Comparison of ENCODE assay signal across 2 cellular contexts in the genomic region with DNA sequence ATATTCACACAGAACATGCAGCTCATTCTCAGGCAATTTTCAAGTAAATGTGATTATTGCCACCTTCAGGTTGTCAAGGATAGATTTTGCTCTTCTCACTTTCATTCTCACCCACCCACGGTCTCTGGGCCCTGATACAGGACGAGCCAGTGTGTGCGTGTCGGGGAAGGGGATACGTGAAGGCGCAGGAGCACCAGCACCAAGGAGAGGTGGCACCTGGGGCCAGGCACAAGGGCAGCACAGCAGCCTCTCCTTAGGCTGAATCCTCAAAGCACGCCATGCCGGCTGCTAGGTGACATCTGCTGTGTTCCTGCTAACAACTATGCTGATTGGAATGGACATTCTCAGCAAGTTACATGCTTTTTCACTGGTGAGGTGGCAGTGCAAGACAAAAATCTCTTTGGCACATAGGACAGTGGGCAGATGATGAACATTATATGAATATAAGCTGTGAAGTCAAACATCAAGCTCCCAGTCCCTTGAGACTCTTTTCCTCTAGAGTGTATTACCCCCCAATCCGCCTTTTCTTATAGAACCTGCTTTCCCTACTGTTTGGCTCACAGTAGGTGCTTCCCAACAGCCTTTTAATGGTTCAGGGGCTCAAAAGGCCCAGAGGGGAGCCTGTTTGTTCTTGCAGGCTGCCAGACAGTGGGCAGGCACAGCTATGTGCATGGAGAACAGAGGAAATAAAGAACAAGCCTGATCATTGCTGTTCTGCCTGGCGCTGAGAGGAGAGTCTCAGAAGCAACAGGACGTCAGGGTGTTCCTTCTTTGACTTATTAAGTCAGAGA.
A peak's percentile ranks its signal among the peaks of the same experiment; 100 is the strongest.
TF ChIP-seq lines count a peak whose summit lies in the region.

No MANE protein-coding gene starts in this region.

TF ChIP-seq in GM23338, 12 proteins besides CTCF, POLR2A, EP300 and RAD21:
- TF ChIP-seq, protein P1, sequence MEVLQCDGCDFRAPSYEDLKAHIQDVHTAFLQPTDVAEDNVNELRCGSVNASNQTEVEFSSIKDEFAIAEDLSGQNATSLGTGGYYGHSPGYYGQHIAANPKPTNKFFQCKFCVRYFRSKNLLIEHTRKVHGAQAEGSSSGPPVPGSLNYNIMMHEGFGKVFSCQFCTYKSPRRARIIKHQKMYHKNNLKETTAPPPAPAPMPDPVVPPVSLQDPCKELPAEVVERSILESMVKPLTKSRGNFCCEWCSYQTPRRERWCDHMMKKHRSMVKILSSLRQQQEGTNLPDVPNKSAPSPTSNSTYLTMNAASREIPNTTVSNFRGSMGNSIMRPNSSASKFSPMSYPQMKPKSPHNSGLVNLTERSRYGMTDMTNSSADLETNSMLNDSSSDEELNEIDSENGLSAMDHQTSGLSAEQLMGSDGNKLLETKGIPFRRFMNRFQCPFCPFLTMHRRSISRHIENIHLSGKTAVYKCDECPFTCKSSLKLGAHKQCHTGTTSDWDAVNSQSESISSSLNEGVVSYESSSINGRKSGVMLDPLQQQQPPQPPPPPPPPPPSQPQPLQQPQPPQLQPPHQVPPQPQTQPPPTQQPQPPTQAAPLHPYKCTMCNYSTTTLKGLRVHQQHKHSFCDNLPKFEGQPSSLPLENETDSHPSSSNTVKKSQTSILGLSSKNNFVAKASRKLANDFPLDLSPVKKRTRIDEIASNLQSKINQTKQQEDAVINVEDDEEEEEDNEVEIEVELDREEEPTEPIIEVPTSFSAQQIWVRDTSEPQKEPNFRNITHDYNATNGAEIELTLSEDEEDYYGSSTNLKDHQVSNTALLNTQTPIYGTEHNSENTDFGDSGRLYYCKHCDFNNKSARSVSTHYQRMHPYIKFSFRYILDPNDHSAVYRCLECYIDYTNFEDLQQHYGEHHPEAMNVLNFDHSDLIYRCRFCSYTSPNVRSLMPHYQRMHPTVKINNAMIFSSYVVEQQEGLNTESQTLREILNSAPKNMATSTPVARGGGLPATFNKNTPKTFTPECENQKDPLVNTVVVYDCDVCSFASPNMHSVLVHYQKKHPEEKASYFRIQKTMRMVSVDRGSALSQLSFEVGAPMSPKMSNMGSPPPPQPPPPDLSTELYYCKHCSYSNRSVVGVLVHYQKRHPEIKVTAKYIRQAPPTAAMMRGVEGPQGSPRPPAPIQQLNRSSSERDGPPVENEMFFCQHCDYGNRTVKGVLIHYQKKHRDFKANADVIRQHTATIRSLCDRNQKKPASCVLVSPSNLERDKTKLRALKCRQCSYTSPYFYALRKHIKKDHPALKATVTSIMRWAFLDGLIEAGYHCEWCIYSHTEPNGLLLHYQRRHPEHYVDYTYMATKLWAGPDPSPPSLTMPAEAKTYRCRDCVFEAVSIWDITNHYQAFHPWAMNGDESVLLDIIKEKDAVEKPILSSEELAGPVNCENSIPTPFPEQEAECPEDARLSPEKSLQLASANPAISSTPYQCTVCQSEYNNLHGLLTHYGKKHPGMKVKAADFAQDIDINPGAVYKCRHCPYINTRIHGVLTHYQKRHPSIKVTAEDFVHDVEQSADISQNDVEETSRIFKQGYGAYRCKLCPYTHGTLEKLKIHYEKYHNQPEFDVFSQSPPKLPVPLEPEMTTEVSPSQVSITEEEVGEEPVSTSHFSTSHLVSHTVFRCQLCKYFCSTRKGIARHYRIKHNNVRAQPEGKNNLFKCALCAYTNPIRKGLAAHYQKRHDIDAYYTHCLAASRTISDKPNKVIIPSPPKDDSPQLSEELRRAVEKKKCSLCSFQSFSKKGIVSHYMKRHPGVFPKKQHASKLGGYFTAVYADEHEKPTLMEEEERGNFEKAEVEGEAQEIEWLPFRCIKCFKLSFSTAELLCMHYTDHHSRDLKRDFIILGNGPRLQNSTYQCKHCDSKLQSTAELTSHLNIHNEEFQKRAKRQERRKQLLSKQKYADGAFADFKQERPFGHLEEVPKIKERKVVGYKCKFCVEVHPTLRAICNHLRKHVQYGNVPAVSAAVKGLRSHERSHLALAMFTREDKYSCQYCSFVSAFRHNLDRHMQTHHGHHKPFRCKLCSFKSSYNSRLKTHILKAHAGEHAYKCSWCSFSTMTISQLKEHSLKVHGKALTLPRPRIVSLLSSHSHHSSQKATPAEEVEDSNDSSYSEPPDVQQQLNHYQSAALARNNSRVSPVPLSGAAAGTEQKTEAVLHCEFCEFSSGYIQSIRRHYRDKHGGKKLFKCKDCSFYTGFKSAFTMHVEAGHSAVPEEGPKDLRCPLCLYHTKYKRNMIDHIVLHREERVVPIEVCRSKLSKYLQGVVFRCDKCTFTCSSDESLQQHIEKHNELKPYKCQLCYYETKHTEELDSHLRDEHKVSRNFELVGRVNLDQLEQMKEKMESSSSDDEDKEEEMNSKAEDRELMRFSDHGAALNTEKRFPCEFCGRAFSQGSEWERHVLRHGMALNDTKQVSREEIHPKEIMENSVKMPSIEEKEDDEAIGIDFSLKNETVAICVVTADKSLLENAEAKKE (CRISPR knock-in tag; IDR thresholded peaks at IDR 0.05): peak; percentile 67; the same call in 1 of the 2 replicates
- no peak for TF ChIP-seq EZH2 (IDR thresholded peaks at IDR 0.05; ENCODE audit: low read depth, unreplicated experiment)

TF ChIP-seq in H1, 55 proteins besides CTCF, POLR2A, EP300 and RAD21:
- TF ChIP-seq HDAC2 (IDR thresholded peaks at IDR 0.05; ENCODE audit: borderline replicate concordance in 1 of 2, low read depth in 2 of 2, low read length in 2 of 2) (no peak), BRCA1 (IDR thresholded peaks at IDR 0.05; ENCODE audit: low read depth, low read length) (no peak), TEAD4 (IDR thresholded peaks at IDR 0.05; ENCODE audit: low read depth, low read length) (no peak), YY1 (IDR thresholded peaks at IDR 0.05; ENCODE audit: low read depth, low read length) (no peak), GABPA (IDR thresholded peaks at IDR 0.05; ENCODE audit: borderline replicate concordance, insufficient read depth, low read length) (no peak), HDAC6 (IDR thresholded peaks at IDR 0.05; ENCODE audit: low read depth, low read length) (no peak), SIX5 (IDR thresholded peaks at IDR 0.05; ENCODE audit: low read depth, low read length) (no peak), POLR2AphosphoS5 (IDR thresholded peaks at IDR 0.05; ENCODE audit: low read depth, low read length) (no peak), NANOG (IDR thresholded peaks at IDR 0.05; ENCODE audit: insufficient read depth, low read depth, low read length, poor library complexity, severe bottlenecking) (no peak), KDM5A (IDR thresholded peaks at IDR 0.05; ENCODE audit: low read length) (no peak), SP1 (IDR thresholded peaks at IDR 0.05; ENCODE audit: low read depth, low read length) (no peak), EGR1 (IDR thresholded peaks at IDR 0.05; ENCODE audit: borderline replicate concordance, low read depth, low read length) (no peak), CTBP2 (IDR thresholded peaks at IDR 0.05; ENCODE audit: borderline replicate concordance, insufficient read depth, insufficient read length, low read length) (no peak), SUZ12 (IDR thresholded peaks at IDR 0.05; ENCODE audit: low read length) (no peak), CBX5 (IDR thresholded peaks at IDR 0.05; ENCODE audit: low read depth, low read length) (no peak), JUND (IDR thresholded peaks at IDR 0.05; ENCODE audit: low read length) (no peak), CHD2 (IDR thresholded peaks at IDR 0.05; ENCODE audit: low read length) (no peak), BCL11A (IDR thresholded peaks at IDR 0.05; ENCODE audit: low read depth in 2 of 2, low read length in 2 of 2) (no peak)
